ENCODE assay signal across 15 cellular contexts in the genomic region with DNA sequence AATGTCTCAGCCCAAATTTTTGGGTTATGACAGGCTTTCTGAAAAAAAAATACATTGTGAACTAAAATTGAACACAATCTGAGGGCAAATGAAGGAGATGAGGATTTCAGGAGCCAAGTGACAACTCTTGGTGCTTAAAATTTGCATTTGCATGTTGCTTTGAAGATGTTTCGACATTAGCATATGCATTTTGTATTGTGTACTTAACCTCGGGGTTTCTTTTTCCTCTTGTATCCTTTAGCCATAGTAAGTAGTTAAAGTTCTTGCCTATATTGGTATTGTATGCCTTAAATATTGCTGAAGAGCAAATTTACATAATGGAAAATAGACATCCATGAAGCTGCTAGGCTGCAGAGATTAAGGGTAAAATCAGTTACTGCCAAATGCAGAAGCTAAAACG.
DNase-seq lines count a peak whose midpoint lies in the region; ATAC-seq and TF ChIP-seq lines count a peak whose summit lies in the region.
"Had no signal": no experiment of that assay in that cellular context is flagged by ENCODE, and none has a peak within 500 bp of the region (broad histone marks: within the 10 kb centered on the region; RNA-seq: fewer than 3 reads in every experiment).

No MANE protein-coding gene starts in this region.

- H3K9me3 ChIP-seq in HUES48 (ENCODE audit: control insufficient read depth, insufficient read depth, low read length) = no peaks in the 10 kb centered on the region
- no peaks in the 10 kb centered on the region for H3K9me3 ChIP-seq in iPS-18a (ENCODE audit: control insufficient read depth, low read depth, low read length)
- H3K9me3 ChIP-seq: BLaER1 treated with 17β-estradiol and CSF1 and Interleukin-3, amounts not matched to agents 10 nM and 100 nM had no signal

- H3K27me3 Mint-ChIP-seq in type B pancreatic cell = no peaks in the 10 kb centered on the region
- H3K27me3 Mint-ChIP-seq: CD4-positive, CD25-positive, alpha-beta regulatory T cell had no signal

- no peak overlapping the region for H3K9ac ChIP-seq in HUES48 (ENCODE audit: low read depth, low read length)
- no peak overlapping the region for H3K9ac ChIP-seq in iPS-18a (ENCODE audit: low read length)
- H3K9ac ChIP-seq: BLaER1 treated with 17β-estradiol and CSF1 and Interleukin-3, amounts not matched to agents 10 nM and 100 nM had no signal

- H3K4me3 ChIP-seq in HUES48 (ENCODE audit: low read depth, low read length) = 0 out of 2 replicates have a peak overlapping the region, but pooled peaks have one; percentile 5
- H3K4me3 ChIP-seq in iPS-18a (ENCODE audit: low read length) = peak overlapping the region; percentile 8
- H3K4me3 ChIP-seq: BLaER1 treated with 17β-estradiol and CSF1 and Interleukin-3, amounts not matched to agents 10 nM and 100 nM; GM12878 had no signal

- H3K36me3 ChIP-seq in HUES48 (ENCODE audit: control insufficient read depth, insufficient read depth, low read length) (no peaks in the 10 kb centered on the region), iPS-18a (ENCODE audit: control insufficient read depth, low read depth, low read length) (no peaks in the 10 kb centered on the region)
- H3K36me3 ChIP-seq: BLaER1 treated with 17β-estradiol and CSF1 and Interleukin-3, amounts not matched to agents 10 nM and 100 nM had no signal

- H3K27ac ChIP-seq in HUES48 (ENCODE audit: low read depth, low read length) (peak overlapping the region; percentile 38), angular gyrus (ENCODE audit: low read depth, low read length) (peak overlapping the region; percentile 8), iPS-18a (ENCODE audit: low read length) (no peak overlapping the region)
- H3K27ac ChIP-seq: BLaER1 treated with 17β-estradiol and CSF1 and Interleukin-3, amounts not matched to agents 10 nM and 100 nM had no signal

- H3K4me1 Mint-ChIP-seq in type B pancreatic cell (ENCODE audit: unreplicated experiment) = no peaks in the 10 kb centered on the region
- H3K4me1 Mint-ChIP-seq: CD4-positive, CD25-positive, alpha-beta regulatory T cell had no signal

- H3K27ac Mint-ChIP-seq in type B pancreatic cell = no peak overlapping the region
- H3K27ac Mint-ChIP-seq: CD4-positive, CD25-positive, alpha-beta regulatory T cell; HFFc6 had no signal

- H3K36me3 Mint-ChIP-seq in type B pancreatic cell = no peaks in the 10 kb centered on the region
- H3K36me3 Mint-ChIP-seq: CD4-positive, CD25-positive, alpha-beta regulatory T cell had no signal

- TF ChIP-seq CTCF in type B pancreatic cell (conservative IDR thresholded peaks at IDR 0.05) = no peak

- DNase-seq in type B pancreatic cell (ENCODE audit: extremely low spot score, unreplicated experiment) (no peak), left cardiac atrium (no peak), HT-29 (ENCODE audit: low spot score) (no peak)
- DNase-seq in activated CD4-positive, alpha-beta T cell treated with anti-CD3 and anti-CD28 coated beads for 48 hours = no peak
- DNase-seq: ACHN; CD4-positive, CD25-positive, alpha-beta regulatory T cell; DMS79; GOT3; HCEC 1CT; HFFc6 had no signal

- H3K4me3 Mint-ChIP-seq in type B pancreatic cell = no peak overlapping the region
- H3K4me3 Mint-ChIP-seq: CD4-positive, CD25-positive, alpha-beta regulatory T cell; HFFc6 had no signal

- no peaks in the 10 kb centered on the region for H3K9me3 Mint-ChIP-seq in type B pancreatic cell

- H3K27me3 ChIP-seq in HUES48 (ENCODE audit: control insufficient read depth, insufficient read depth, low read length) = no peaks in the 10 kb centered on the region
- no peaks in the 10 kb centered on the region for H3K27me3 ChIP-seq in iPS-18a (ENCODE audit: control insufficient read depth, insufficient read depth, low read length)
- H3K27me3 ChIP-seq: BLaER1 treated with 17β-estradiol and CSF1 and Interleukin-3, amounts not matched to agents 10 nM and 100 nM had no signal

- H3K4me1 ChIP-seq in HUES48 (ENCODE audit: control insufficient read depth, insufficient read depth, low read length) (peaks cover 15% of the 10 kb centered on the region), iPS-18a (ENCODE audit: control insufficient read depth, low read depth, low read length) (peaks cover 15% of the 10 kb centered on the region)
- H3K4me1 ChIP-seq: BLaER1 treated with 17β-estradiol and CSF1 and Interleukin-3, amounts not matched to agents 10 nM and 100 nM had no signal

- no peak for ATAC-seq in left cardiac atrium
- ATAC-seq: GM12878 had no signal

- intact Hi-C loops in left cardiac atrium (cut with DNase I) = loop anchor here in 1 of 2 donors (5.0 to 10.0 kb wide), 2 partner anchors 824 to 911 kb away; no protein-coding TSS in a partner anchor
